Comparison of ENCODE assay signal across 27 cellular contexts in the genomic region with DNA sequence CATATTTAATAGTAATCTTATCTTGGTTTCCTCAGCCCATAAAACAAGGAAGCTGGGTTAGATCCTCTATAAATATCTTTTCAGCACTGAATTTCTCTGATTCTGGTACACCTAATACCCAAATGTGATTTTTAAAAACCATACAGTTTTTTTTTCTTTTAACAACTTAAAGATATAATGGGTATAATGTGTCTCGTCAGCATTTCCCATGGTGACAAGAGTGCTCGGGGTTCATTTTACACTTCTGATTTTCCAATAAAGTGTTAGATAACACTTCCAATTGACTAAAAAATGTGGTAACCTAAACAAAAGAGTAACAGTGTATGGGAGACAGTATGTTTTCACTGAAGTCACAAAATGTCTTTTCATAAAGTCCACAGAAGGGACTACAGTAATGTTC.
"Had no signal": no experiment of that assay in that cellular context is flagged by ENCODE, and none has a peak within 500 bp of the region (broad histone marks: within the 10 kb centered on the region; RNA-seq: fewer than 3 reads in every experiment).

No MANE protein-coding gene starts in this region.

- H3K4me3 Mint-ChIP-seq: activated CD8-positive, alpha-beta T cell treated with anti-CD3 and anti-CD28 coated beads, Interleukin-2, amount 10 ng/mL, durations not matched to agents 7 days and 5 days; activated naive CD8-positive, alpha-beta T cell treated with anti-CD3 and anti-CD28 coated beads, Interleukin-2, amount 50 U/mL, for 24 hours; activated T-helper 1 cell treated with anti-CD3 and anti-CD28 coated beads, Interleukin-12 subunit alpha, Interleukin-12 subunit beta, Interleukin-2, Interleukin-4 antibody, amounts not matched to agents 30 ng/mL and 10 ng/mL and 1 ng/mL, durations not matched to agents 14 hours and 24 hours and 36 hours; effector memory CD8-positive, alpha-beta T cell; naive thymus-derived CD4-positive, alpha-beta T cell; neural progenitor cell; stimulated activated naive CD8-positive, alpha-beta T cell treated with anti-CD3 and anti-CD28 coated beads, Interleukin-15, Interleukin-2, amounts not matched to agents 100 ng/mL and 50 ng/mL, for 24 hours; T-cell; T-helper 2 cell treated with Interferon-gamma antibody and Interleukin-4, amounts not matched to agents 5 μg/mL and 100 μg/mL, for 36 hours had no signal

- H3K27me3 ChIP-seq: body of pancreas, esophagus squamous epithelium, gastroesophageal sphincter, heart left ventricle, neural progenitor cell, thyroid gland, upper lobe of right lung had no signal

- H3K27me3 Mint-ChIP-seq: activated naive CD8-positive, alpha-beta T cell treated with anti-CD3 and anti-CD28 coated beads, Interleukin-2, amount 50 U/mL, for 24 hours; effector memory CD8-positive, alpha-beta T cell; naive thymus-derived CD4-positive, alpha-beta T cell; stimulated activated naive CD8-positive, alpha-beta T cell treated with anti-CD3 and anti-CD28 coated beads, Interleukin-15, Interleukin-2, amounts not matched to agents 100 ng/mL and 50 ng/mL, for 24 hours; T-cell had no signal

- H3K27ac Mint-ChIP-seq: activated CD8-positive, alpha-beta T cell treated with anti-CD3 and anti-CD28 coated beads, Interleukin-2, amount 10 ng/mL, durations not matched to agents 7 days and 5 days; activated naive CD8-positive, alpha-beta T cell treated with anti-CD3 and anti-CD28 coated beads, Interleukin-2, amount 50 U/mL, for 24 hours; activated T-helper 1 cell treated with anti-CD3 and anti-CD28 coated beads, Interleukin-12 subunit alpha, Interleukin-12 subunit beta, Interleukin-2, Interleukin-4 antibody, amounts not matched to agents 30 ng/mL and 10 ng/mL and 1 ng/mL, durations not matched to agents 14 hours and 24 hours and 36 hours; effector memory CD8-positive, alpha-beta T cell; naive thymus-derived CD4-positive, alpha-beta T cell; neural progenitor cell; stimulated activated naive CD8-positive, alpha-beta T cell treated with anti-CD3 and anti-CD28 coated beads, Interleukin-15, Interleukin-2, amounts not matched to agents 100 ng/mL and 50 ng/mL, for 24 hours; T-cell; T-helper 2 cell treated with Interferon-gamma antibody and Interleukin-4, amounts not matched to agents 5 μg/mL and 100 μg/mL, for 36 hours had no signal

- ATAC-seq: activated CD4-positive, CD25-positive, alpha-beta regulatory T cell treated with anti-CD3 and anti-CD28 coated beads, Interleukin-2, amount 50 U/mL, for 24 hours; activated CD8-positive, alpha-beta T cell treated with anti-CD3 and anti-CD28 coated beads, Interleukin-2, amount 10 ng/mL, durations not matched to agents 7 days and 5 days; activated naive CD8-positive, alpha-beta T cell treated with anti-CD3 and anti-CD28 coated beads, Interleukin-2, amount 50 U/mL, for 24 hours; body of pancreas; effector memory CD8-positive, alpha-beta T cell; gastroesophageal sphincter; lower lobe of right lung; naive thymus-derived CD4-positive, alpha-beta T cell; T-cell; upper lobe of right lung had no signal

- H3K27ac ChIP-seq: body of pancreas, dorsolateral prefrontal cortex, esophagus squamous epithelium, gastroesophageal sphincter, heart left ventricle, lower lobe of right lung, neural progenitor cell, thyroid gland, upper lobe of right lung, VCaP had no signal

- DNase-seq: activated CD4-positive, alpha-beta T cell treated with anti-CD3 and anti-CD28 coated beads, Interleukin-2, amount 50 U/mL, for 1 hour; activated CD8-positive, alpha-beta T cell treated with anti-CD3 and anti-CD28 coated beads, Interleukin-2, amount 10 ng/mL, durations not matched to agents 7 days and 5 days; activated gamma-delta T cell; activated naive CD4-positive, alpha-beta T cell treated with anti-CD3 and anti-CD28 coated beads, Interleukin-2, amount 50 U/mL, for 16 hours; activated naive CD8-positive, alpha-beta T cell treated with anti-CD3 and anti-CD28 coated beads, Interleukin-2, amount 50 U/mL, for 24 hours; body of pancreas; caudate nucleus; dorsolateral prefrontal cortex; effector memory CD8-positive, alpha-beta T cell; esophagus squamous epithelium; heart left ventricle; lower lobe of right lung; naive thymus-derived CD4-positive, alpha-beta T cell; retina; stimulated activated CD4-positive, alpha-beta T cell treated with anti-CD3 and anti-CD28 coated beads, Interleukin-12 subunit alpha, Interleukin-12 subunit beta, amount 100 ng/mL, for 4 hours; substantia nigra; T-cell; thyroid gland; upper lobe of right lung had no signal

- H3K36me3 ChIP-seq: esophagus squamous epithelium, gastroesophageal sphincter, heart left ventricle, lower lobe of right lung, neural progenitor cell, thyroid gland, upper lobe of right lung had no signal

- H3K9me3 Mint-ChIP-seq: activated T-helper 1 cell treated with anti-CD3 and anti-CD28 coated beads, Interleukin-12 subunit alpha, Interleukin-12 subunit beta, Interleukin-2, Interleukin-4 antibody, amounts not matched to agents 30 ng/mL and 10 ng/mL and 1 ng/mL, durations not matched to agents 14 hours and 24 hours and 36 hours had no signal

- H3K4me2 ChIP-seq: neural progenitor cell had no signal

- H3K36me3 Mint-ChIP-seq: naive thymus-derived CD4-positive, alpha-beta T cell; T-cell had no signal

- H3K4me1 ChIP-seq: body of pancreas, esophagus squamous epithelium, gastroesophageal sphincter, heart left ventricle, lower lobe of right lung, neural progenitor cell, thyroid gland, upper lobe of right lung had no signal

- H3K9ac ChIP-seq: neural progenitor cell had no signal

- FAIRE-seq: endothelial cell of umbilical vein had no signal

- H2AFZ ChIP-seq: neural progenitor cell had no signal

- H3K4me3 ChIP-seq: body of pancreas, dorsolateral prefrontal cortex, esophagus squamous epithelium, gastroesophageal sphincter, heart left ventricle, lower lobe of right lung, neural progenitor cell, thyroid gland, upper lobe of right lung had no signal

- H3K9me3 ChIP-seq: body of pancreas, esophagus squamous epithelium, gastroesophageal sphincter, heart left ventricle, lower lobe of right lung, thyroid gland, upper lobe of right lung had no signal

- H3K4me1 Mint-ChIP-seq: activated naive CD8-positive, alpha-beta T cell treated with anti-CD3 and anti-CD28 coated beads, Interleukin-2, amount 50 U/mL, for 24 hours; naive thymus-derived CD4-positive, alpha-beta T cell; neural progenitor cell; T-cell had no signal
